Comparison of ENCODE assay signal across 13 cellular contexts in the genomic region with DNA sequence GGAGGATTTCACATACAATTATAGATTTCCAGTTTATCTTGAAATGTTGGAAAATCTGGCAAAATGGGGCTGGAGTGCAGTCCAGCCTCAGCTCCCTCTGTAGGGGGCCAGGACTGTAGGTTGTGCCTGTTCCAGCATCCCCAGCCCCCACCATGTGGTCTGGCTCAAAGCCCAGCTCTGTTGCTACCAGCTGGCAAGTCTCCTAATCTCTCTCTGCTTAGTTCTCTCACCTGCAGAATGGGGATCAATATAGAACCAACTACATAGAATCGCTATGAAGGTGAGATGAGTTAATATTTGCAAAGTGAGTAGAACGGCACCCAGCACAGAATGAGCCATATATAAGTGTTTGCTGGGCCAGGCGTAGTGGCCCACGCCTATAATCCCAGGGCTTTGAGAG. TPM values are rescaled to one million over a fixed set of nuclear protein-coding genes. Genes with fewer than 3 reads are reported as not detected.
DNase-seq lines count a peak whose midpoint lies in the region; ATAC-seq, FAIRE-seq and TF ChIP-seq lines count a peak whose summit lies in the region.
"Had no signal": no experiment of that assay in that cellular context is flagged by ENCODE, and none has a peak within 500 bp of the region (broad histone marks: within the 10 kb centered on the region; RNA-seq: fewer than 3 reads in every experiment).

No MANE protein-coding gene starts in this region.

- no peak for TF ChIP-seq EP300 in GM12878 (IDR thresholded peaks at IDR 0.05; ENCODE audit: borderline replicate concordance in 1 of 2, control insufficient read depth in 1 of 2, low read depth in 2 of 2, low read length in 2 of 2)

- H3K9ac ChIP-seq in GM12878 (ENCODE audit: control insufficient read depth, insufficient read depth, low read length) = no peak overlapping the region

- FAIRE-seq in GM12878 (lab: Jason Lieb, UNC) = no peak

- no peaks in the 10 kb centered on the region for H3K79me2 ChIP-seq in GM12878 (ENCODE audit: control insufficient read depth, insufficient read depth, low read length)
- H3K79me2 ChIP-seq in hepatocyte = no peaks in the 10 kb centered on the region

- CTCF ChIA-PET in A673 (lab: Charles Lee) = no interaction called here
- CTCF ChIA-PET in GM12878 (lab: Yijun Ruan, JAX) = interaction anchor here (1.2 to 3.1 kb wide), 5 partner anchors 18 to 75 kb away, joined by 4 to 16 read pairs (median 6); a partner anchor contains a TSS

- TF ChIP-seq POLR2A in GM12878 (IDR thresholded peaks at IDR 0.05; ENCODE audit: low read depth, low read length) = no peak

- RAD21 ChIA-PET in GM12878 (lab: Charles Lee; ENCODE audit: unreplicated experiment) = interaction anchor here (1.3 to 8.2 kb wide), 2 partner anchors 24 to 455 kb away, joined by 4 to 89 read pairs; no protein-coding TSS in a partner anchor

- ATAC-seq in GM12878 (no peak), HG03469 (IDR thresholded peaks at IDR 0.05; ENCODE audit: unreplicated experiment) (no peak)

- H3K9me2 ChIP-seq in hepatocyte (replicated peaks; ENCODE audit: insufficient read depth) = no peaks in the 10 kb centered on the region

- H3K4me1 ChIP-seq in A673 (ENCODE audit: insufficient read depth, low read length, poor library complexity, severe bottlenecking) (peaks cover 28% of the 10 kb centered on the region), GM12878 (ENCODE audit: control insufficient read depth, insufficient read depth, low read length) (peaks cover 49% of the 10 kb centered on the region), hepatocyte (ENCODE audit: insufficient read depth) (no peaks in the 10 kb centered on the region)

- no peak overlapping the region for H2AFZ ChIP-seq in GM12878 (ENCODE audit: control insufficient read depth, low read depth, low read length)
- no peak overlapping the region for H2AFZ ChIP-seq in hepatocyte

- no peaks in the 10 kb centered on the region for H3K36me3 Mint-ChIP-seq in activated T-helper 1 cell treated with anti-CD3 and anti-CD28 coated beads, Interleukin-12 subunit alpha, Interleukin-12 subunit beta, Interleukin-2, Interleukin-4 antibody, amounts not matched to agents 30 ng/mL and 10 ng/mL and 1 ng/mL, durations not matched to agents 14 hours and 24 hours and 36 hours (ENCODE audit: low read depth)
- H3K36me3 Mint-ChIP-seq: activated naive CD8-positive, alpha-beta T cell had no signal

- intact Hi-C loops in A673 (cut with micrococcal nuclease; ENCODE audit: unreplicated experiment) (no loop called here), GM12878 (cut with micrococcal nuclease; ENCODE audit: unreplicated experiment) (loop anchor here (10.0 kb wide), 1 partner anchor 448 kb away; no protein-coding TSS in a partner anchor)
- intact Hi-C loops in activated T-helper 1 cell treated with anti-CD3 and anti-CD28 coated beads, Interleukin-12 subunit alpha, Interleukin-12 subunit beta, Interleukin-2, Interleukin-4 antibody, amounts not matched to agents 30 ng/mL and 10 ng/mL and 1 ng/mL, durations not matched to agents 14 hours and 24 hours and 36 hours (cut with micrococcal nuclease) = loop anchor here (5.0 kb wide), 1 partner anchor 270 kb away; no protein-coding TSS in a partner anchor

- DNase-seq in A673 (ENCODE audit: low spot score) = peak; percentile 66
- peak; percentile 39 for DNase-seq in KBM-7
- peak; percentile 98 for DNase-seq in NCI-H345 treated with DMSO at 0.1 percent for 48 hours (lab: John Stamatoyannopoulos, UW; ENCODE audit: unreplicated experiment)
- DNase-seq in GM12878 (ENCODE audit: low read depth, low spot score) = no peak
- DNase-seq in activated CD4-positive, alpha-beta T cell treated with anti-CD3 and anti-CD28 coated beads, Interleukin-2, amount 50 U/mL, for 4 hours = no peak
- no peak for DNase-seq in hepatocyte (ENCODE audit: low spot score)
- no peak for DNase-seq in activated T-helper 1 cell treated with anti-CD3 and anti-CD28 coated beads, Interleukin-12 subunit alpha, Interleukin-12 subunit beta, Interleukin-2, Interleukin-4 antibody, amounts not matched to agents 30 ng/mL and 10 ng/mL and 1 ng/mL, durations not matched to agents 14 hours and 24 hours and 36 hours (ENCODE audit: low spot score)
- DNase-seq: dermis blood vessel endothelial cell, islet precursor cell, naive B cell, transverse colon had no signal

- H3K27ac Mint-ChIP-seq in activated T-helper 1 cell treated with anti-CD3 and anti-CD28 coated beads, Interleukin-12 subunit alpha, Interleukin-12 subunit beta, Interleukin-2, Interleukin-4 antibody, amounts not matched to agents 30 ng/mL and 10 ng/mL and 1 ng/mL, durations not matched to agents 14 hours and 24 hours and 36 hours = no peak overlapping the region
- H3K27ac Mint-ChIP-seq: activated naive CD8-positive, alpha-beta T cell; naive B cell had no signal

- TF ChIP-seq RAD21 in GM12878 (IDR thresholded peaks at IDR 0.05; ENCODE audit: insufficient read depth, low read depth, low read length) = no peak

- no peak for TF ChIP-seq CTCF in A673 (conservative IDR thresholded peaks at IDR 0.05; ENCODE audit: low read depth, low read length)
- TF ChIP-seq CTCF in GM12878 (IDR thresholded peaks at IDR 0.05 in 2 of 3, conservative IDR thresholded peaks at IDR 0.05 in 1 of 3; ENCODE audit: control insufficient read depth in 2 of 3, extremely low read depth in 1 of 3, insufficient read depth in 1 of 3, low read depth in 3 of 3, low read length in 3 of 3) = no peak
- TF ChIP-seq CTCF in hepatocyte (IDR thresholded peaks at IDR 0.05; ENCODE audit: poor library complexity) = no peak

- H3K4me1 Mint-ChIP-seq in activated T-helper 1 cell treated with anti-CD3 and anti-CD28 coated beads, Interleukin-12 subunit alpha, Interleukin-12 subunit beta, Interleukin-2, Interleukin-4 antibody, amounts not matched to agents 30 ng/mL and 10 ng/mL and 1 ng/mL, durations not matched to agents 14 hours and 24 hours and 36 hours (ENCODE audit: low read depth) = peaks cover 20% of the 10 kb centered on the region

- POLR2A ChIA-PET in A673 (lab: Charles Lee; ENCODE audit: low non-redundant PET) = interaction anchor here (0.7 kb wide), 1 partner anchor 14 kb away, joined by 4 read pairs; no protein-coding TSS in a partner anchor
- POLR2A ChIA-PET in GM12878 (lab: Charles Lee) = interaction anchor here (0.7 kb wide), 1 partner anchor 9 kb away, joined by 3 read pairs; no protein-coding TSS in a partner anchor

- H3K36me3 ChIP-seq in A673 (ENCODE audit: insufficient read depth, low read length, poor library complexity, severe bottlenecking) (no peaks in the 10 kb centered on the region), GM12878 (ENCODE audit: control insufficient read depth in 2 of 2, insufficient read depth in 2 of 2, low read length in 1 of 2) (no peaks in the 10 kb centered on the region), hepatocyte (replicated peaks; ENCODE audit: insufficient read depth, low read depth) (no peaks in the 10 kb centered on the region)
- H3K36me3 ChIP-seq: transverse colon had no signal

- no peaks in the 10 kb centered on the region for H3K27me3 ChIP-seq in A673 (replicated peaks; ENCODE audit: insufficient read depth, low read depth, low read length, poor library complexity)
- no peaks in the 10 kb centered on the region; a peak in 1 of 4 replicates for H3K27me3 ChIP-seq in GM12878 (replicated peaks in 1 of 2; ENCODE audit: control insufficient read depth in 2 of 2, insufficient read depth in 2 of 2, low read length in 1 of 2)
- no peaks in the 10 kb centered on the region for H3K27me3 ChIP-seq in hepatocyte
- H3K27me3 ChIP-seq: transverse colon had no signal

- no peaks in the 10 kb centered on the region for H3K9me3 Mint-ChIP-seq in activated T-helper 1 cell treated with anti-CD3 and anti-CD28 coated beads, Interleukin-12 subunit alpha, Interleukin-12 subunit beta, Interleukin-2, Interleukin-4 antibody, amounts not matched to agents 30 ng/mL and 10 ng/mL and 1 ng/mL, durations not matched to agents 14 hours and 24 hours and 36 hours
- H3K9me3 Mint-ChIP-seq: naive B cell had no signal

- H4K20me1 ChIP-seq in GM12878 (ENCODE audit: control insufficient read depth, insufficient read depth) (no peaks in the 10 kb centered on the region), hepatocyte (ENCODE audit: insufficient read depth, poor library complexity, severe bottlenecking) (no peaks in the 10 kb centered on the region)

- peaks cover 34% of the 10 kb centered on the region for H3K27me3 Mint-ChIP-seq in activated T-helper 1 cell treated with anti-CD3 and anti-CD28 coated beads, Interleukin-12 subunit alpha, Interleukin-12 subunit beta, Interleukin-2, Interleukin-4 antibody, amounts not matched to agents 30 ng/mL and 10 ng/mL and 1 ng/mL, durations not matched to agents 14 hours and 24 hours and 36 hours (ENCODE audit: insufficient read depth)

- H3K4me2 ChIP-seq in GM12878 (ENCODE audit: control insufficient read depth, insufficient read depth) (no peak overlapping the region), hepatocyte (no peak overlapping the region)

- no peak overlapping the region for H3K4me3 ChIP-seq in A673 (ENCODE audit: low read depth, low read length, poor library complexity, severe bottlenecking)
- no peak overlapping the region for H3K4me3 ChIP-seq in GM12878
- no peak overlapping the region for H3K4me3 ChIP-seq in hepatocyte
- H3K4me3 ChIP-seq: transverse colon had no signal

- H3K9me3 ChIP-seq in A673 (ENCODE audit: low read depth, low read length, poor library complexity, severe bottlenecking) (no peaks in the 10 kb centered on the region), GM12878 (replicated peaks; ENCODE audit: control insufficient read depth, insufficient read depth, low read length) (no peaks in the 10 kb centered on the region), hepatocyte (ENCODE audit: low read depth) (no peaks in the 10 kb centered on the region)
- H3K9me3 ChIP-seq: transverse colon had no signal

- in situ Hi-C loops in KBM-7 (cut with MboI; ENCODE audit: low pct_unique_long_range_greater_than_20kb, low sequenced_read_pairs) (no loop called here), GM12878 (cut with MboI) (no loop called here)

- H3K27ac ChIP-seq in A673 (ENCODE audit: low read depth, low read length, poor library complexity, severe bottlenecking) (no peak overlapping the region), GM12878 (ENCODE audit: control insufficient read depth, insufficient read depth) (no peak overlapping the region), hepatocyte (no peak overlapping the region)
- H3K27ac ChIP-seq: transverse colon had no signal

- BruUV-seq in A673 (replicated peaks; lab: Mats Ljungman, UMichigan) = no TSS peak
- no TSS peak for BruUV-seq in GM12878 (replicated peaks; lab: Mats Ljungman, UMichigan)

- WGBS in GM12878 (ENCODE audit: insufficient coverage, insufficient replicate concordance, low lambda C conversion rate, missing lambda C conversion rate) = 52% methylated on average over 4 of the region's 4 CpGs
- WGBS in hepatocyte (ENCODE audit: low lambda C conversion rate, missing lambda C conversion rate) = 65% methylated on average over 4 of the region's 4 CpGs

- SMC1A ChIA-PET in GM12878 (lab: Charles Lee; ENCODE audit: uncharacterized antibody, unreplicated experiment) = interaction anchor here (1.0 to 8.7 kb wide), 4 partner anchors 13 to 75 kb away, joined by 3 to 118 read pairs (median 4); no protein-coding TSS in a partner anchor

- no peak overlapping the region for H3K4me3 Mint-ChIP-seq in activated T-helper 1 cell treated with anti-CD3 and anti-CD28 coated beads, Interleukin-12 subunit alpha, Interleukin-12 subunit beta, Interleukin-2, Interleukin-4 antibody, amounts not matched to agents 30 ng/mL and 10 ng/mL and 1 ng/mL, durations not matched to agents 14 hours and 24 hours and 36 hours
- H3K4me3 Mint-ChIP-seq: activated naive CD8-positive, alpha-beta T cell; naive B cell had no signal

RNA-seq across cellular contexts. Expression of a gene that starts 50.0 kb away (rescaled TPM):
- total RNA-seq in A673 (2021) = 261 and 283 TPM in 2 replicates
- total RNA-seq in GM12878 (2013; cell fraction: nucleolus; rRNA removed) = 172 and 179 TPM in 2 replicates
- 55.6 and 64.1 TPM in 2 replicates for total RNA-seq in GM12878 (2014; rRNA removed)
- 124 and 135 TPM in 2 replicates for total RNA-seq in GM12878 (2014; rRNA removed; fragmentation: Illumina TruSeq; extraction: Trizol)
- 155 and 174 TPM in 2 replicates for total RNA-seq in GM12878 (2021)
- 89.3 TPM for polyA plus RNA-seq in GM12878 (2011; ENCODE audit: low read depth)
- 209 and 284 TPM in 2 replicates for polyA plus RNA-seq in GM12878 (2011; rRNA removed)
- 92.3 and 131 TPM in 2 replicates for polyA plus RNA-seq in GM12878 (2011; cell fraction: cytosol; rRNA removed)
- 210 and 304 TPM in 2 replicates for polyA plus RNA-seq in GM12878 (2011; cell fraction: nucleus; rRNA removed)
- polyA plus RNA-seq in GM12878 (2012) = 145 and 148 TPM in 2 replicates
- 318 and 350 TPM in 2 replicates for polyA plus RNA-seq in GM12878 (2014; fragmentation: Illumina TruSeq; extraction: Trizol)
- 100 to 1,000 TPM in 1 of 2 experiments, 10 to 100 TPM in 1; 76.1 to 171 TPM for polyA plus RNA-seq in GM12878 (2014; fragmentation: Nextera tagmentation; extraction: Ambion mirVana)
- 212 and 257 TPM in 2 replicates for polyA plus RNA-seq in GM12878 (2014; rRNA removed)
- polyA plus RNA-seq in GM12878 (2016; fragmentation: Nextera tagmentation; extraction: Ambion mirVana) = 100 to 1,000 TPM; 251 to 253 TPM
- polyA minus RNA-seq in GM12878 (2011; rRNA and poly(A)+ RNA removed) = 90.0 and 129 TPM in 2 replicates
- 54.4 and 74.5 TPM in 2 replicates for polyA minus RNA-seq in GM12878 (2011; cell fraction: cytosol; rRNA and poly(A)+ RNA removed)
- polyA minus RNA-seq in GM12878 (2011; cell fraction: nucleus; rRNA and poly(A)+ RNA removed) = 68.2 and 109 TPM in 2 replicates
- total RNA-seq in hepatocyte = 78.0 and 80.0 TPM in 2 replicates
- polyA plus RNA-seq in hepatocyte = 129 and 130 TPM in 2 replicates
- total RNA-seq in activated T-helper 1 cell treated with anti-CD3 and anti-CD28 coated beads, Interleukin-12 subunit alpha, Interleukin-12 subunit beta, Interleukin-2, Interleukin-4 antibody, amounts not matched to agents 30 ng/mL and 10 ng/mL and 1 ng/mL, durations not matched to agents 14 hours and 24 hours and 36 hours = 197 TPM in 2 replicates

Comparison
In these comparisons a context has a peak if more than half of its experiments do, and no peak if none do; other contexts are left out.
1. DNase-seq: peak in A673 (single experiment), KBM-7 (single experiment) and NCI-H345 treated with DMSO at 0.1 percent for 48 hours (single experiment); none in GM12878 (single experiment), activated CD4-positive, alpha-beta T cell treated with anti-CD3 and anti-CD28 coated beads, Interleukin-2, amount 50 U/mL, for 4 hours (0 of 2), hepatocyte (single experiment) and activated T-helper 1 cell treated with anti-CD3 and anti-CD28 coated beads, Interleukin-12 subunit alpha, Interleukin-12 subunit beta, Interleukin-2, Interleukin-4 antibody, amounts not matched to agents 30 ng/mL and 10 ng/mL and 1 ng/mL, durations not matched to agents 14 hours and 24 hours and 36 hours (single experiment).